ENCODE assay signal across 1 cellular context in genomic region chr10:123019941-123020703, GRCh38.
TF ChIP-seq lines count a peak whose summit lies in the region.

No MANE protein-coding gene starts in this region.

TF ChIP-seq in HepG2, 621 proteins besides CTCF, POLR2A, EP300 and RAD21 (continued from another document and continues in another):
- TF ChIP-seq ZBTB3 (CRISPR knock-in tag; IDR thresholded peaks at IDR 0.05; ENCODE audit: borderline replicate concordance, low read depth) (no peak), SMAD9 (CRISPR knock-in tag; IDR thresholded peaks at IDR 0.05) (no peak), HDAC6 (IDR thresholded peaks at IDR 0.05; ENCODE audit: low read depth, low read length) (no peak), ZNF589 (CRISPR knock-in tag; conservative IDR thresholded peaks at IDR 0.05) (no peak), ZSCAN9 (CRISPR knock-in tag; IDR thresholded peaks at IDR 0.05; ENCODE audit: borderline replicate concordance) (peak; percentile 36; the same call in 1 of the 2 replicates), FOXO1 (CRISPR knock-in tag; IDR thresholded peaks at IDR 0.05) (peak; percentile 20; the same call in 1 of the 2 replicates), EHMT2 (IDR thresholded peaks at IDR 0.05; ENCODE audit: borderline replicate concordance, low read depth, low read length) (peak; percentile 92; the same call in 1 of the 2 replicates), E2F2 (CRISPR knock-in tag; IDR thresholded peaks at IDR 0.05; ENCODE audit: borderline replicate concordance) (no peak), RBFOX2 (IDR thresholded peaks at IDR 0.05; ENCODE audit: low read depth, low read length) (0 out of 2 replicates have a peak, but pooled peaks have one; percentile 33), KMT2A (CRISPR knock-in tag; IDR thresholded peaks at IDR 0.05) (no peak), POGK (CRISPR knock-in tag; conservative IDR thresholded peaks at IDR 0.05) (no peak), MBNL3 (CRISPR knock-in tag; conservative IDR thresholded peaks at IDR 0.05) (no peak), USF2 (IDR thresholded peaks at IDR 0.05; ENCODE audit: low read depth, low read length) (no peak), USF2 (CRISPR knock-in tag; IDR thresholded peaks at IDR 0.05; ENCODE audit: borderline replicate concordance) (no peak), ELF3 (CRISPR knock-in tag; IDR thresholded peaks at IDR 0.05) (no peak), DNMT1 (CRISPR knock-in tag; IDR thresholded peaks at IDR 0.05) (no peak), ZMYM4 (CRISPR knock-in tag; IDR thresholded peaks at IDR 0.05) (no peak; the same call in 1 of the 2 replicates), GATAD1 (CRISPR knock-in tag; IDR thresholded peaks at IDR 0.05) (0 out of 2 replicates have a peak, but pooled peaks have one; percentile 10), MAFK (conservative IDR thresholded peaks at IDR 0.05 in 1 of 2, IDR thresholded peaks at IDR 0.05 in 1 of 2; ENCODE audit: low read length in 2 of 2) (no peak), HNF4A (CRISPR knock-in tag; IDR thresholded peaks at IDR 0.05) (peak; percentile 53; the same call in 1 of the 2 replicates), TEF (CRISPR knock-in tag; IDR thresholded peaks at IDR 0.05) (peak; percentile 59; the same call in 1 of the 2 replicates), TFAP4 (IDR thresholded peaks at IDR 0.05; ENCODE audit: borderline replicate concordance, low read depth) (peak; percentile 55; the same call in 1 of the 2 replicates), CREM (IDR thresholded peaks at IDR 0.05) (peak; percentile 81), CREM (CRISPR knock-in tag; IDR thresholded peaks at IDR 0.05) (no peak), ZNF124 (CRISPR knock-in tag; IDR thresholded peaks at IDR 0.05) (no peak), ZFP36L2 (CRISPR knock-in tag; IDR thresholded peaks at IDR 0.05) (no peak), ARID2 (CRISPR knock-in tag; IDR thresholded peaks at IDR 0.05; ENCODE audit: borderline replicate concordance) (no peak), AFF4 (CRISPR knock-in tag; IDR thresholded peaks at IDR 0.05) (no peak), JARID2 (CRISPR knock-in tag; IDR thresholded peaks at IDR 0.05; ENCODE audit: insufficient replicate concordance) (no peak), ZNF784 (CRISPR knock-in tag; IDR thresholded peaks at IDR 0.05; ENCODE audit: borderline replicate concordance) (no peak; the same call in 1 of the 2 replicates), ZNF430 (CRISPR knock-in tag; IDR thresholded peaks at IDR 0.05) (no peak), HDAC1 (CRISPR knock-in tag; IDR thresholded peaks at IDR 0.05) (0 out of 2 replicates have a peak, but pooled peaks have one; percentile 13), TEAD3 (CRISPR knock-in tag; optimal IDR thresholded peaks at IDR 0.05; ENCODE audit: borderline replicate concordance) (peak; percentile 5), PHF21A (CRISPR knock-in tag; IDR thresholded peaks at IDR 0.05) (peak; percentile 69), ZBTB49 (CRISPR knock-in tag; IDR thresholded peaks at IDR 0.05; ENCODE audit: borderline replicate concordance) (no peak), RCOR2 (CRISPR knock-in tag; IDR thresholded peaks at IDR 0.05) (peak; percentile 21; the same call in 1 of the 2 replicates), ATF6 (CRISPR knock-in tag; conservative IDR thresholded peaks at IDR 0.05) (0 out of 2 replicates have a peak, but pooled peaks have one; percentile 73), ELF4 (CRISPR knock-in tag; IDR thresholded peaks at IDR 0.05; ENCODE audit: borderline replicate concordance) (0 out of 2 replicates have a peak, but pooled peaks have one; percentile 9), NR2F2 (IDR thresholded peaks at IDR 0.05; ENCODE audit: borderline replicate concordance, low read depth) (peak; percentile 43; the same call in 1 of the 2 replicates), SIN3A (IDR thresholded peaks at IDR 0.05; ENCODE audit: borderline replicate concordance, low read depth, low read length) (0 out of 2 replicates have a peak, but pooled peaks have one; percentile 42), PAXIP1 (CRISPR knock-in tag; conservative IDR thresholded peaks at IDR 0.05) (peak; percentile 91), ZFP37 (CRISPR knock-in tag; IDR thresholded peaks at IDR 0.05; ENCODE audit: borderline replicate concordance) (no peak), ZNF678 (CRISPR knock-in tag; IDR thresholded peaks at IDR 0.05) (no peak)
